In genomic region chr19:15812059-15812722, GRCh38 we compare ENCODE assay signal across 1 cellular context.
TF ChIP-seq lines count a peak whose summit lies in the region.

No MANE protein-coding gene starts in this region.

TF ChIP-seq in K562, 482 proteins besides CTCF, POLR2A, EP300 and RAD21 (continued from another document and continues in another):
- TF ChIP-seq ZNF830 (CRISPR knock-in tag; IDR thresholded peaks at IDR 0.05): no peak
- no peak for TF ChIP-seq ATF2 (CRISPR knock-in tag; IDR thresholded peaks at IDR 0.05)
- no peak for TF ChIP-seq ZNF239 (CRISPR knock-in tag; IDR thresholded peaks at IDR 0.05)
- TF ChIP-seq SMC3 (conservative IDR thresholded peaks at IDR 0.05; ENCODE audit: insufficient read depth, low read depth, low read length): 0 out of 2 replicates have a peak, but pooled peaks have one; percentile 21
- TF ChIP-seq ZNF561 (CRISPR knock-in tag; conservative IDR thresholded peaks at IDR 0.05): no peak
- TF ChIP-seq MAX (CRISPR knock-in tag; IDR thresholded peaks at IDR 0.05): no peak
- no peak for TF ChIP-seq SIX5 (IDR thresholded peaks at IDR 0.05; ENCODE audit: borderline replicate concordance in 1 of 2, insufficient read depth in 1 of 2, low read depth in 1 of 2, low read length in 2 of 2)
- no peak for TF ChIP-seq ZNF165 (CRISPR knock-in tag; IDR thresholded peaks at IDR 0.05; ENCODE audit: borderline replicate concordance)
- TF ChIP-seq MCM5 (IDR thresholded peaks at IDR 0.05; ENCODE audit: low read depth): no peak
- no peak for TF ChIP-seq ZNF766 (CRISPR knock-in tag; conservative IDR thresholded peaks at IDR 0.05)
- 0 out of 2 replicates have a peak, but pooled peaks have one; percentile 39 for TF ChIP-seq ZBTB26 (CRISPR knock-in tag; IDR thresholded peaks at IDR 0.05)
- no peak for TF ChIP-seq RBM17 (IDR thresholded peaks at IDR 0.05; ENCODE audit: borderline replicate concordance, low read depth, low read length)
- no peak for TF ChIP-seq KHSRP (IDR thresholded peaks at IDR 0.05)
- no peak for TF ChIP-seq CHD7 (IDR thresholded peaks at IDR 0.05; ENCODE audit: low read depth, low read length)
- TF ChIP-seq BACH1 (tag; IDR thresholded peaks at IDR 0.05): no peak
- TF ChIP-seq SMAD3 (CRISPR knock-in tag; conservative IDR thresholded peaks at IDR 0.05): no peak
- TF ChIP-seq MTA2 (IDR thresholded peaks at IDR 0.05; ENCODE audit: low read depth): no peak
- no peak for TF ChIP-seq PCBP1 (IDR thresholded peaks at IDR 0.05; ENCODE audit: low read depth, low read length, poor library complexity, severe bottlenecking)
- 0 out of 2 replicates have a peak, but pooled peaks have one; percentile 29 for TF ChIP-seq MTA1 (IDR thresholded peaks at IDR 0.05; ENCODE audit: borderline replicate concordance)
- TF ChIP-seq NR4A1 (CRISPR knock-in tag; IDR thresholded peaks at IDR 0.05): no peak
- no peak for TF ChIP-seq NR4A1 (tag; IDR thresholded peaks at IDR 0.05)
- TF ChIP-seq SFPQ (IDR thresholded peaks at IDR 0.05; ENCODE audit: low read depth, low read length): no peak
- 0 out of 2 replicates have a peak, but pooled peaks have one; percentile 24 for TF ChIP-seq CC2D1A (IDR thresholded peaks at IDR 0.05)
- TF ChIP-seq MBD2 (IDR thresholded peaks at IDR 0.05; ENCODE audit: borderline replicate concordance, low read depth): no peak
- no peak for TF ChIP-seq CEBPG (CRISPR knock-in tag; IDR thresholded peaks at IDR 0.05)
- TF ChIP-seq CEBPG (tag; conservative IDR thresholded peaks at IDR 0.05 in 1 of 2, IDR thresholded peaks at IDR 0.05 in 1 of 2): no peak
- TF ChIP-seq RERE (CRISPR knock-in tag; IDR thresholded peaks at IDR 0.05; ENCODE audit: borderline replicate concordance): no peak
- no peak for TF ChIP-seq ZNF76 (CRISPR knock-in tag; IDR thresholded peaks at IDR 0.05; ENCODE audit: borderline replicate concordance)
- TF ChIP-seq ARID2 (IDR thresholded peaks at IDR 0.05): 0 out of 2 replicates have a peak, but pooled peaks have one; percentile 19
- 0 out of 4 replicates have a peak, but pooled peaks of 1 of the 2 experiments have one; percentile 26 for TF ChIP-seq HDAC1 (IDR thresholded peaks at IDR 0.05)
- no peak for TF ChIP-seq ZNF197 (CRISPR knock-in tag; IDR thresholded peaks at IDR 0.05; ENCODE audit: low read depth)
- TF ChIP-seq ZNF444 (CRISPR knock-in tag; IDR thresholded peaks at IDR 0.05): no peak
- no peak for TF ChIP-seq THAP12 (CRISPR knock-in tag; IDR thresholded peaks at IDR 0.05)
- TF ChIP-seq KAT8 (IDR thresholded peaks at IDR 0.05; ENCODE audit: low read depth): no peak
- TF ChIP-seq NR3C1 (CRISPR knock-in tag; IDR thresholded peaks at IDR 0.05): no peak
- no peak for TF ChIP-seq GABPB1 (CRISPR knock-in tag; IDR thresholded peaks at IDR 0.05)
- TF ChIP-seq CBX3 (IDR thresholded peaks at IDR 0.05; ENCODE audit: borderline replicate concordance in 1 of 2, low read length in 2 of 2): no peak
